ENCODE assay signal across 13 cellular contexts in genomic region chr22:25025586-25025985, GRCh38.
DNase-seq lines count a peak whose midpoint lies in the region; ATAC-seq and TF ChIP-seq lines count a peak whose summit lies in the region.
"Had no signal": no experiment of that assay in that cellular context is flagged by ENCODE, and none has a peak within 500 bp of the region (broad histone marks: within the 10 kb centered on the region; RNA-seq: fewer than 3 reads in every experiment).

No MANE protein-coding gene starts in this region.

- H3K27me3 ChIP-seq in gastroesophageal sphincter (no peaks in the 10 kb centered on the region), upper lobe of right lung (no peaks in the 10 kb centered on the region)
- H3K27me3 ChIP-seq: testis had no signal

- POLR2A ChIA-PET in activated CD4-positive, alpha-beta T cell treated with anti-CD3 and anti-CD28 coated beads for 36 hours (lab: Charles Lee), result no interaction called here

- H3K27ac ChIP-seq in gastroesophageal sphincter (peak overlapping the region in 3 of 4 donors; percentile 50 to 57 (median 54)), upper lobe of right lung (peak overlapping the region; percentile 36)
- H3K27ac ChIP-seq: testis had no signal

- no peaks in the 10 kb centered on the region for H3K9me3 Mint-ChIP-seq in activated CD4-positive, alpha-beta T cell treated with anti-CD3 and anti-CD28 coated beads for 36 hours (ENCODE audit: low read depth)

- H3K4me3 ChIP-seq in gastroesophageal sphincter (no peak overlapping the region), upper lobe of right lung (no peak overlapping the region)
- H3K4me3 ChIP-seq: testis had no signal

- H3K27ac Mint-ChIP-seq in activated CD4-positive, alpha-beta T cell treated with anti-CD3 and anti-CD28 coated beads for 36 hours, result peak overlapping the region; percentile 59

- no peak overlapping the region for H3K4me3 Mint-ChIP-seq in activated CD4-positive, alpha-beta T cell treated with anti-CD3 and anti-CD28 coated beads for 36 hours

- no peak for ATAC-seq in activated CD4-positive, alpha-beta T cell treated with anti-CD3 and anti-CD28 coated beads for 36 hours
- ATAC-seq in gastroesophageal sphincter, result no peak
- peak; percentile 34 for ATAC-seq in upper lobe of right lung
- ATAC-seq in GM18870 (IDR thresholded peaks at IDR 0.05; ENCODE audit: unreplicated experiment), result no peak

- H3K27me3 Mint-ChIP-seq in activated CD4-positive, alpha-beta T cell treated with anti-CD3 and anti-CD28 coated beads for 36 hours, result peaks cover 5% of the 10 kb centered on the region

- peaks cover 0 to 6% of the 10 kb centered on the region in 2 donors for H3K36me3 ChIP-seq in gastroesophageal sphincter
- H3K36me3 ChIP-seq in upper lobe of right lung, result no peaks in the 10 kb centered on the region

- TF ChIP-seq CTCF in gastroesophageal sphincter (IDR thresholded peaks at IDR 0.05), result no peak
- TF ChIP-seq CTCF in upper lobe of right lung (IDR thresholded peaks at IDR 0.05), result no peak

- CTCF ChIA-PET in activated CD4-positive, alpha-beta T cell treated with anti-CD3 and anti-CD28 coated beads for 36 hours (lab: Charles Lee), result interaction anchor here (1.9 kb wide), 1 partner anchor 22 kb away, joined by 9 read pairs; no protein-coding TSS in a partner anchor

- H3K4me1 ChIP-seq in gastroesophageal sphincter (peaks cover 0 to 27% (median 0%) of the 10 kb centered on the region in 3 donors), upper lobe of right lung (no peaks in the 10 kb centered on the region)

- peaks cover 10% of the 10 kb centered on the region for H3K4me1 Mint-ChIP-seq in activated CD4-positive, alpha-beta T cell treated with anti-CD3 and anti-CD28 coated beads for 36 hours

- intact Hi-C loops in activated CD4-positive, alpha-beta T cell treated with anti-CD3 and anti-CD28 coated beads for 36 hours (cut with DNase I, micrococcal nuclease), result no loop called here
- intact Hi-C loops in upper lobe of right lung (cut with DNase I), result no loop called here

- no peaks in the 10 kb centered on the region for H3K36me3 Mint-ChIP-seq in activated CD4-positive, alpha-beta T cell treated with anti-CD3 and anti-CD28 coated beads for 36 hours (ENCODE audit: low read depth)

- 60 to 71% methylated on average over 2 of the region's 3 CpGs for WGBS in gastroesophageal sphincter (ENCODE audit: low coverage in 1 of 2), 2 donors

- no peak for TF ChIP-seq EP300 in gastroesophageal sphincter (IDR thresholded peaks at IDR 0.05)

- DNase-seq in activated CD4-positive, alpha-beta T cell treated with anti-CD3 and anti-CD28 coated beads for 36 hours, result no peak
- DNase-seq in activated CD4-positive, alpha-beta T cell treated with anti-CD3 and anti-CD28 coated beads for 1 hour, result no peak
- DNase-seq in myocyte (ENCODE audit: low read depth), result peak; percentile 25
- DNase-seq in upper lobe of right lung, result peak; percentile 60
- no peak for DNase-seq in OCI-M2 (lab: John Stamatoyannopoulos, UW; ENCODE audit: unreplicated experiment)
- DNase-seq in COLO668 (lab: John Stamatoyannopoulos, UW; ENCODE audit: unreplicated experiment), result no peak
- DNase-seq: activated T-cell treated with anti-CD3 and anti-CD28 coated beads, Interleukin-2, amount 50 U/mL, for 1 hour; cerebellar nuclear complex; DMS79; NCI-H146; testis had no signal

- H3K9me3 ChIP-seq in gastroesophageal sphincter (no peaks in the 10 kb centered on the region), upper lobe of right lung (no peaks in the 10 kb centered on the region)
- H3K9me3 ChIP-seq: testis had no signal

- TF ChIP-seq POLR2A in gastroesophageal sphincter (IDR thresholded peaks at IDR 0.05), result no peak

Comparison
In these comparisons a context has a peak if more than half of its experiments do, and no peak if none do; other contexts are left out.
1. DNase-seq: peak in myocyte (single experiment) and upper lobe of right lung (single experiment); none in activated CD4-positive, alpha-beta T cell treated with anti-CD3 and anti-CD28 coated beads for 36 hours (single experiment), activated CD4-positive, alpha-beta T cell treated with anti-CD3 and anti-CD28 coated beads for 1 hour (single experiment), OCI-M2 (single experiment) and COLO668 (single experiment).